ENCODE assay signal across 8 cellular contexts in genomic region chr1:211327341-211327921, GRCh38. TPM values are rescaled to one million over a fixed set of nuclear protein-coding genes. Genes with fewer than 3 reads are reported as not detected.
DNase-seq lines count a peak whose midpoint lies in the region; ATAC-seq, FAIRE-seq and TF ChIP-seq lines count a peak whose summit lies in the region.

No MANE protein-coding gene starts in this region.

- peak overlapping the region; percentile 72 for H3K4me3 ChIP-seq in A673 (ENCODE audit: low read depth, low read length, poor library complexity, severe bottlenecking)
- H3K4me3 ChIP-seq in SJSA1: peak overlapping the region; percentile 86
- H3K4me3 ChIP-seq in mesodermal cell (ENCODE audit: extremely low read depth, insufficient read depth, low read length, poor library complexity, severe bottlenecking): peak overlapping the region; percentile 68
- peak overlapping the region; percentile 68 to 80 for H3K4me3 ChIP-seq in vagina

- no peaks in the 10 kb centered on the region for H3K27me3 ChIP-seq in A673 (replicated peaks; ENCODE audit: insufficient read depth, low read depth, low read length, poor library complexity)
- H3K27me3 ChIP-seq in SJSA1 (replicated peaks): no peaks in the 10 kb centered on the region
- H3K27me3 ChIP-seq in vagina: no peaks in the 10 kb centered on the region

- peak; percentile 58 for FAIRE-seq in GM12891 (lab: Jason Lieb, UNC)

- peak; percentile 25 for ATAC-seq in HG02885 (IDR thresholded peaks at IDR 0.05; ENCODE audit: poor library complexity, unreplicated experiment)

- H3K9me3 ChIP-seq in A673 (ENCODE audit: low read depth, low read length, poor library complexity, severe bottlenecking) (no peaks in the 10 kb centered on the region), SJSA1 (replicated peaks) (no peaks in the 10 kb centered on the region), mesodermal cell (ENCODE audit: control insufficient read depth, low read length) (no peaks in the 10 kb centered on the region), vagina (no peaks in the 10 kb centered on the region)

- DNase-seq in A673 (ENCODE audit: low spot score) (no peak), GM12891 (ENCODE audit: insufficient read length, low spot score) (no peak), SJSA1 (ENCODE audit: low read depth in 1 of 2, low spot score in 2 of 2) (peak in 1 of 2 experiments; percentile 54), dedifferentiated amniotic fluid mesenchymal stem cell (ENCODE audit: extremely low spot score) (peak; percentile 57), vagina (ENCODE audit: extremely low spot score in 2 of 2) (peak in 1 of 2 donors; percentile 85), SHP77 (lab: John Stamatoyannopoulos, UW) (no peak)

- CTCF ChIA-PET in A673 (lab: Charles Lee): interaction anchor here (0.6 kb wide), 1 partner anchor 75 kb away, joined by 3 read pairs; no protein-coding TSS in a partner anchor

- H3K27ac ChIP-seq in A673 (ENCODE audit: low read depth, low read length, poor library complexity, severe bottlenecking) (no peak overlapping the region), SJSA1 (no peak overlapping the region), mesodermal cell (ENCODE audit: low read depth, low read length, severe bottlenecking) (no peak overlapping the region), vagina (peak overlapping the region; percentile 89)

- H3K4me1 ChIP-seq in A673 (ENCODE audit: insufficient read depth, low read length, poor library complexity, severe bottlenecking) (no peaks in the 10 kb centered on the region), SJSA1 (replicated peaks) (peaks cover 4% of the 10 kb centered on the region), mesodermal cell (ENCODE audit: control insufficient read depth, insufficient read depth, low read length, poor library complexity, severe bottlenecking) (peaks cover 8% of the 10 kb centered on the region), vagina (peaks cover 50% of the 10 kb centered on the region)

- H3K36me3 ChIP-seq in A673 (ENCODE audit: insufficient read depth, low read length, poor library complexity, severe bottlenecking) (no peaks in the 10 kb centered on the region), SJSA1 (peaks cover 5% of the 10 kb centered on the region; the same call in 1 of the 2 replicates), mesodermal cell (ENCODE audit: control insufficient read depth, insufficient read depth, low read length) (no peaks in the 10 kb centered on the region), vagina (no peaks in the 10 kb centered on the region)

- intact Hi-C loops in A673 (cut with micrococcal nuclease; ENCODE audit: unreplicated experiment) (no loop called here), vagina (cut with DNase I) (loop anchor here (10.0 kb wide), 1 partner anchor 73 kb away; the partner anchor contains the start of gene RCOR3)

- TF ChIP-seq POLR2A in GM12891 (IDR thresholded peaks at IDR 0.05; ENCODE audit: low read depth, low read length) (no peak), vagina (IDR thresholded peaks at IDR 0.05) (no peak)

- WGBS in mesodermal cell (ENCODE audit: insufficient coverage in 2 of 2), 2 experiments: 14 to 16% methylated on average over 9 to 11 of the region's 16 CpGs

- TF ChIP-seq CTCF in A673 (conservative IDR thresholded peaks at IDR 0.05; ENCODE audit: low read depth, low read length): no peak
- peak in 1 of 3 experiments; percentile 8 for TF ChIP-seq CTCF in vagina (IDR thresholded peaks at IDR 0.05)

- POLR2A ChIA-PET in A673 (lab: Charles Lee; ENCODE audit: low non-redundant PET): no interaction called here

- no TSS peak for BruUV-seq in A673 (replicated peaks; lab: Mats Ljungman, UMichigan)

TF ChIP-seq in GM12891, 5 proteins besides CTCF, POLR2A, EP300 and RAD21:
- TF ChIP-seq TAF1 (IDR thresholded peaks at IDR 0.05; ENCODE audit: low read depth, low read length) (0 out of 2 replicates have a peak, but pooled peaks have one; percentile 27), PAX5 (IDR thresholded peaks at IDR 0.05; ENCODE audit: insufficient read depth, low read length, severe bottlenecking) (no peak), SPI1 (IDR thresholded peaks at IDR 0.05; ENCODE audit: low read depth, low read length) (no peak), POLR2AphosphoS5 (IDR thresholded peaks at IDR 0.05; ENCODE audit: low read depth, low read length) (peak; percentile 18; the same call in 1 of the 2 replicates), POU2F2 (IDR thresholded peaks at IDR 0.05; ENCODE audit: low read depth, low read length) (no peak)

RNA-seq across cellular contexts. Expression of gene TRAF5, which starts 0.8 kb away (rescaled TPM):
- total RNA-seq in A673 (2021) (7.1 and 8.7 TPM in 2 replicates), vagina (14.0 TPM)
- 16.0 TPM for polyA plus RNA-seq in GM12891 (2012; ENCODE audit: low read depth, missing spikeins)
- 11.8 and 14.4 TPM in 2 replicates for total RNA-seq in SJSA1 (2014; rRNA removed; shearing (Covaris generic))
- polyA plus RNA-seq in mesodermal cell (2013, experiment 1 of 2): 13.0 TPM
- polyA plus RNA-seq in mesodermal cell (2013, experiment 2 of 2): 12.4 TPM
